Comparison of ENCODE assay signal across 23 cellular contexts in the genomic region with DNA sequence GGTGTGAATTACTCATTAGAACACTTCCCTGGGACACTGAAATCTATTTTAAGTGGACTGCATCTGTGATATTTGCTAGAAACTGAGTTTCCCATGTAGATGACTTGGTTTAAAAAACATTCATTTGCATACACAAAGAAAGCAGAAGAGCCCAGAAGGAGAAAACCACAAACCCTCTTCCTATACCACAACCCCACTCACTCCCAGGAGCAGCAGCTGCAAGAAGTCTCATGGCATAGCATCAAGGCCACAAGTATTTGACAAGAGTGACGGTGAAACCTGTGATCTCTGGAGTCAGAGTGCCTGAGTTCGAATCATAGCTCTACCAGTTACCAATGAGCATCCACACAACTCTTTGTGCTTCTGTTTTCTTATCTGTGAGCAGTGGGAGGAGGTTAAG. TPM values are rescaled to one million over a fixed set of nuclear protein-coding genes. Genes with fewer than 3 reads are reported as not detected.
DNase-seq lines count a peak whose midpoint lies in the region; ATAC-seq, FAIRE-seq and TF ChIP-seq lines count a peak whose summit lies in the region.
"Had no signal": no experiment of that assay in that cellular context is flagged by ENCODE, and none has a peak within 500 bp of the region (broad histone marks: within the 10 kb centered on the region; RNA-seq: fewer than 3 reads in every experiment).

No MANE protein-coding gene starts in this region.

- H3K4me2 ChIP-seq in HepG2 (ENCODE audit: low read depth, low read length) = no peak overlapping the region
- H3K4me2 ChIP-seq: PC-9 had no signal

- no peak for TF ChIP-seq POLR2A in HepG2 (IDR thresholded peaks at IDR 0.05; ENCODE audit: insufficient read depth in 1 of 2, low read depth in 2 of 2, low read length in 2 of 2)

- no peak overlapping the region for H3K27ac Mint-ChIP-seq in activated CD8-positive, alpha-beta memory T cell treated with anti-CD3 and anti-CD28 coated beads, Interleukin-2, amount 10 ng/mL, durations not matched to agents 7 days and 5 days
- H3K27ac Mint-ChIP-seq: activated naive CD8-positive, alpha-beta T cell treated with anti-CD3 and anti-CD28 coated beads for 36 hours; effector memory CD8-positive, alpha-beta T cell; progenitor cell of endocrine pancreas had no signal

- TF ChIP-seq CTCF in upper lobe of right lung (IDR thresholded peaks at IDR 0.05) = no peak
- TF ChIP-seq CTCF in HepG2 (CRISPR knock-in tag; IDR thresholded peaks at IDR 0.05) = no peak

- H3K27ac ChIP-seq in upper lobe of right lung = no peak overlapping the region
- H3K27ac ChIP-seq in HepG2 (ENCODE audit: extremely low read length, insufficient read depth, low read length) = no peak overlapping the region
- H3K27ac ChIP-seq: heart right ventricle, PC-9, thoracic aorta, VCaP had no signal

- H3K4me1 ChIP-seq in upper lobe of right lung = no peaks in the 10 kb centered on the region
- no peaks in the 10 kb centered on the region for H3K4me1 ChIP-seq in HepG2 (ENCODE audit: insufficient read depth, low read length)

- ATAC-seq in upper lobe of right lung (peak; percentile 90), HepG2 (no peak)
- ATAC-seq in activated CD8-positive, alpha-beta memory T cell treated with anti-CD3 and anti-CD28 coated beads, Interleukin-2, amount 10 ng/mL, durations not matched to agents 7 days and 5 days = no peak
- ATAC-seq: effector memory CD8-positive, alpha-beta T cell; SK-N-SH treated with all-trans-retinoic acid at 6 μM for 48 hours had no signal

- WGBS in HepG2 (ENCODE audit: low lambda C conversion rate) = 7% methylated on average over 2 of the region's 2 CpGs

- no peaks in the 10 kb centered on the region for H3K27me3 ChIP-seq in upper lobe of right lung
- peaks cover 0 to 7% of the 10 kb centered on the region in 2 experiments; a peak in 1 of 5 replicates for H3K27me3 ChIP-seq in HepG2 (ENCODE audit: control insufficient read depth in 1 of 2, insufficient read depth in 2 of 2, low read length in 2 of 2)

- H3K4me3 ChIP-seq in upper lobe of right lung (no peak overlapping the region), HepG2 (replicated peaks in 1 of 3; ENCODE audit: insufficient read depth in 1 of 3, low read depth in 2 of 3, low read length in 3 of 3) (no peak overlapping the region)
- H3K4me3 ChIP-seq: heart right ventricle, PC-9, thoracic aorta had no signal

- peaks cover 12% of the 10 kb centered on the region for H3K36me3 Mint-ChIP-seq in activated CD8-positive, alpha-beta memory T cell treated with anti-CD3 and anti-CD28 coated beads, Interleukin-2, amount 10 ng/mL, durations not matched to agents 7 days and 5 days

- TF ChIP-seq RAD21 in HepG2 (CRISPR knock-in tag; IDR thresholded peaks at IDR 0.05) = no peak

- H3K79me2 ChIP-seq in HepG2 (ENCODE audit: insufficient read depth, low read length) = no peaks in the 10 kb centered on the region

- no peaks in the 10 kb centered on the region for H4K20me1 ChIP-seq in HepG2 (ENCODE audit: insufficient read depth, low read length)

- H3K9ac ChIP-seq in HepG2 (ENCODE audit: insufficient read depth, low read depth, low read length) = no peak overlapping the region

- in situ Hi-C loops in HepG2 (cut with HindIII; ENCODE audit: extremely low pct_ligation_motif_present, low pct_unique_long_range_greater_than_20kb) = no loop called here

- H3K9me3 Mint-ChIP-seq in activated CD8-positive, alpha-beta memory T cell treated with anti-CD3 and anti-CD28 coated beads, Interleukin-2, amount 10 ng/mL, durations not matched to agents 7 days and 5 days (ENCODE audit: low read depth) = no peaks in the 10 kb centered on the region

- peak; percentile 38 for DNase-seq in KG1 (lab: John Stamatoyannopoulos, UW)
- DNase-seq in OCI-M1 (lab: John Stamatoyannopoulos, UW) = peak; percentile 87
- peak; percentile 30 for DNase-seq in astrocyte of the hippocampus (ENCODE audit: low read depth, low spot score)
- no peak for DNase-seq in upper lobe of right lung
- no peak for DNase-seq in frontal cortex (ENCODE audit: low spot score in 2 of 2)
- DNase-seq in activated CD8-positive, alpha-beta memory T cell treated with anti-CD3 and anti-CD28 coated beads, Interleukin-2, amount 10 ng/mL, durations not matched to agents 7 days and 5 days = no peak
- no peak for DNase-seq in HepG2 (ENCODE audit: low spot score)
- DNase-seq: activated naive CD8-positive, alpha-beta T cell treated with anti-CD3 and anti-CD28 coated beads for 36 hours; C1 segment of cervical spinal cord; effector memory CD8-positive, alpha-beta T cell; heart right ventricle; mesendoderm; NCI-H2107; NCI-H524 treated with DMSO at 0.1 percent for 48 hours; PC-9 had no signal

- peaks cover 4% of the 10 kb centered on the region for H3K4me1 Mint-ChIP-seq in activated CD8-positive, alpha-beta memory T cell treated with anti-CD3 and anti-CD28 coated beads, Interleukin-2, amount 10 ng/mL, durations not matched to agents 7 days and 5 days

- CTCF ChIA-PET in activated CD8-positive, alpha-beta memory T cell treated with anti-CD3 and anti-CD28 coated beads, Interleukin-2, amount 10 ng/mL, durations not matched to agents 7 days and 5 days (lab: Charles Lee) = no interaction called here
- CTCF ChIA-PET in HepG2 (lab: Yijun Ruan, JAX; ENCODE audit: low intra/inter-chr PET ratio, low total read pairs) = no interaction called here

- no TSS peak for BruUV-seq in HepG2 (replicated peaks; lab: Mats Ljungman, UMichigan)

- no peak for FAIRE-seq in frontal cortex (lab: Jason Lieb, UNC)
- no peak for FAIRE-seq in HepG2 (lab: Jason Lieb, UNC)
- FAIRE-seq: GM19239, islet of Langerhans had no signal

- intact Hi-C loops in upper lobe of right lung (cut with DNase I) (no loop called here), HepG2 (cut with micrococcal nuclease; ENCODE audit: unreplicated experiment) (no loop called here)

- H3K36me3 ChIP-seq in upper lobe of right lung (no peaks in the 10 kb centered on the region), HepG2 (replicated peaks in 1 of 2; ENCODE audit: control insufficient read depth in 1 of 2, insufficient read depth in 2 of 2, low read length in 2 of 2) (no peaks in the 10 kb centered on the region)
- H3K36me3 ChIP-seq: heart right ventricle, thoracic aorta had no signal

- peaks cover 7% of the 10 kb centered on the region for H3K27me3 Mint-ChIP-seq in activated CD8-positive, alpha-beta memory T cell treated with anti-CD3 and anti-CD28 coated beads, Interleukin-2, amount 10 ng/mL, durations not matched to agents 7 days and 5 days
- H3K27me3 Mint-ChIP-seq: activated naive CD8-positive, alpha-beta T cell treated with anti-CD3 and anti-CD28 coated beads for 36 hours had no signal

- TF ChIP-seq EP300 in HepG2 (IDR thresholded peaks at IDR 0.05; ENCODE audit: low read depth in 2 of 2, low read length in 2 of 2) = no peak
- TF ChIP-seq EP300 in HepG2 (CRISPR knock-in tag; IDR thresholded peaks at IDR 0.05; ENCODE audit: borderline replicate concordance) = no peak

- POLR2A ChIA-PET in HepG2 (lab: Yijun Ruan, JAX) = no interaction called here

- no peak overlapping the region for H3K4me3 Mint-ChIP-seq in activated CD8-positive, alpha-beta memory T cell treated with anti-CD3 and anti-CD28 coated beads, Interleukin-2, amount 10 ng/mL, durations not matched to agents 7 days and 5 days
- H3K4me3 Mint-ChIP-seq: activated naive CD8-positive, alpha-beta T cell treated with anti-CD3 and anti-CD28 coated beads for 36 hours; effector memory CD8-positive, alpha-beta T cell had no signal

- H2AFZ ChIP-seq in HepG2 (ENCODE audit: low read length) = no peak overlapping the region
- H2AFZ ChIP-seq: PC-9 had no signal

- H3K9me3 ChIP-seq in upper lobe of right lung (no peaks in the 10 kb centered on the region), HepG2 (ENCODE audit: low read length) (no peaks in the 10 kb centered on the region)
- H3K9me3 ChIP-seq: heart right ventricle, thoracic aorta had no signal

RNA-seq across cellular contexts. Expression of a gene that starts 44.7 kb away (rescaled TPM):
- total RNA-seq in upper lobe of right lung (0.81 TPM), frontal cortex (not detected), HepG2 (2016; rRNA removed; fragmentation: Illumina TruSeq; extraction: Trizol) (not detected in 2 replicates)
- 100 to 1,000 TPM in 1 of 2 experiments, 10 to 100 TPM in 1; 93.8 to 122 TPM for total RNA-seq in activated CD8-positive, alpha-beta memory T cell treated with anti-CD3 and anti-CD28 coated beads, Interleukin-2, amount 10 ng/mL, durations not matched to agents 7 days and 5 days
- not detected in 2 replicates for total RNA-seq in HepG2 (2016; cell fraction: cytosol; rRNA removed; fragmentation: Illumina TruSeq; extraction: Trizol; ENCODE audit: low read depth)
- total RNA-seq in HepG2 (2016; cell fraction: insoluble cytoplasmic fraction; rRNA removed; fragmentation: Illumina TruSeq; extraction: Trizol) = not detected in 2 replicates
- not detected in 2 replicates for total RNA-seq in HepG2 (2016; cell fraction: membrane; rRNA removed; fragmentation: Illumina TruSeq; extraction: Trizol)
- not detected in 2 replicates for total RNA-seq in HepG2 (2016; cell fraction: nucleus; rRNA removed; fragmentation: Illumina TruSeq; extraction: Trizol)
- polyA plus RNA-seq in HepG2 (2011; rRNA removed) = not detected in 2 replicates
- polyA plus RNA-seq in HepG2 (2011; cell fraction: cytosol; rRNA removed) = not detected in 2 replicates
- polyA plus RNA-seq in HepG2 (2011; cell fraction: nucleus; rRNA removed) = not detected in 2 replicates
- not detected in 2 replicates for polyA plus RNA-seq in HepG2 (2012)
- polyA plus RNA-seq in HepG2 (2016; cell fraction: cytosol; fragmentation: Illumina TruSeq; extraction: Trizol; ENCODE audit: low read depth) = not detected in 2 replicates
- polyA plus RNA-seq in HepG2 (2016; cell fraction: insoluble cytoplasmic fraction; fragmentation: Illumina TruSeq; extraction: Trizol; ENCODE audit: low read depth) = not detected in 2 replicates
- polyA plus RNA-seq in HepG2 (2016; cell fraction: membrane; fragmentation: Illumina TruSeq; extraction: Trizol; ENCODE audit: low read depth) = not detected in 2 replicates
- not detected in 2 replicates for polyA plus RNA-seq in HepG2 (2016; cell fraction: nucleus; fragmentation: Illumina TruSeq; extraction: Trizol; ENCODE audit: insufficient read depth, low read depth)
- not detected in 2 replicates for polyA minus RNA-seq in HepG2 (2011; rRNA and poly(A)+ RNA removed; ENCODE audit: low replicate concordance)
- not detected in 2 replicates for polyA minus RNA-seq in HepG2 (2011; cell fraction: cytosol; rRNA and poly(A)+ RNA removed)
- polyA minus RNA-seq in HepG2 (2011; cell fraction: nucleus; rRNA and poly(A)+ RNA removed) = not detected in 2 replicates
- total RNA-seq: cardiac septum, progenitor cell of endocrine pancreas had no signal
- polyA plus RNA-seq: neural cell had no signal

Comparison
In these comparisons a context has a peak if more than half of its experiments do, and no peak if none do; other contexts are left out.
1. DNase-seq: peak in KG1 (single experiment), OCI-M1 (single experiment) and astrocyte of the hippocampus (single experiment); none in upper lobe of right lung (single experiment), frontal cortex (0 of 2), activated CD8-positive, alpha-beta memory T cell treated with anti-CD3 and anti-CD28 coated beads, Interleukin-2, amount 10 ng/mL, durations not matched to agents 7 days and 5 days (single experiment) and HepG2 (single experiment).
2. RNA of a gene that starts 44.7 kb away (total RNA-seq): 93.8 to 122 TPM in activated CD8-positive, alpha-beta memory T cell treated with anti-CD3 and anti-CD28 coated beads, Interleukin-2, amount 10 ng/mL, durations not matched to agents 7 days and 5 days; 0.81 TPM in upper lobe of right lung (single experiment), not detected in frontal cortex (single experiment) and not detected in HepG2; every median in the first group is over 10 times any median in the second.